Comparison of ENCODE assay signal across 1 cellular context in the genomic region with DNA sequence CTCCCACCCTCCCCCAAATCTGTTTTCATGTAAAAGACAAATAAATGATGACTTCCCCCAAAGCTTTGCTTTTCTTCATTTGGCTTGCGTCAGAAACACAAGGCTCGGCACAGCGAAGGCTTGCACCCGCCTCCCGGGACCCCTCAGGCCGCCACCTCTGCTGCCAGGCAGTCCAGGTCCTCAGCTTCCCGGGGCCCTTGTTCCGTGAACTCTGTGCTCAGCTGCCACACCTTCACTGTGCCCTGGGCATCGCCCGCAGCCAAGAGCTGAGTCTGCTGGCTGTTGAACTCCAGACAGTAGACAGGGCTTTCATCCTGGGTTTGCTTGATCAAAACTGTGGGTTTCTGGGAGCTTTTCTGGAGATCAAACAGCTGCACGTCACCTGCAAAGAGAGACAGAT.
TF ChIP-seq lines count a peak whose summit lies in the region.

No MANE protein-coding gene starts in this region.

TF ChIP-seq in HepG2, 621 proteins besides CTCF, POLR2A, EP300 and RAD21:
- TF ChIP-seq KLF15 (CRISPR knock-in tag; IDR thresholded peaks at IDR 0.05; ENCODE audit: borderline replicate concordance) = no peak
- TF ChIP-seq NPAS2 (CRISPR knock-in tag; IDR thresholded peaks at IDR 0.05; ENCODE audit: borderline replicate concordance) = no peak
TF ChIP-seq in HepG2: peak in this region for 0.
